In genomic region chrX:154365997-154366665, GRCh38 we compare ENCODE assay signal across 16 cellular contexts. TPM values are rescaled to one million over a fixed set of nuclear protein-coding genes. Genes with fewer than 3 reads are reported as not detected.
DNase-seq lines count a peak whose midpoint lies in the region; ATAC-seq, FAIRE-seq and TF ChIP-seq lines count a peak whose summit lies in the region.
"Had no signal": no experiment of that assay in that cellular context is flagged by ENCODE, and none has a peak within 500 bp of the region (broad histone marks: within the 10 kb centered on the region; RNA-seq: fewer than 3 reads in every experiment).

No MANE protein-coding gene starts in this region.

- no peak for TF ChIP-seq EP300 in K562 (IDR thresholded peaks at IDR 0.05; ENCODE audit: low read length)

- no TSS peak for BruUV-seq in K562 (replicated peaks; lab: Mats Ljungman, UMichigan)

- ATAC-seq in left cardiac atrium (no peak), K562 (no peak), GM21717 (IDR thresholded peaks at IDR 0.05; ENCODE audit: unreplicated experiment) (no peak)
- no peak for ATAC-seq in naive thymus-derived CD4-positive, alpha-beta T cell

- H3K9ac ChIP-seq in K562 (ENCODE audit: insufficient read depth in 1 of 2, low read depth in 2 of 2, low read length in 2 of 2): peak overlapping the region in 1 of 2 experiments; percentile 26; a peak in 1 of 4 replicates

- H3K9me1 ChIP-seq in K562 (ENCODE audit: control insufficient read depth, insufficient read depth, low read length): no peaks in the 10 kb centered on the region

- H3K4me3 Mint-ChIP-seq in naive thymus-derived CD4-positive, alpha-beta T cell: peak overlapping the region in 1 of 10 donors; percentile 41
- H3K4me3 Mint-ChIP-seq: activated naive CD8-positive, alpha-beta T cell treated with anti-CD3 and anti-CD28 coated beads, Interleukin-2, amount 10 ng/mL, durations not matched to agents 7 days and 5 days had no signal

- no peak overlapping the region for H3K4me2 ChIP-seq in K562 (ENCODE audit: insufficient read depth, low read length)

- H3K27ac ChIP-seq in left ventricle myocardium inferior (replicated peaks) (peak overlapping the region; percentile 95), K562 (ENCODE audit: extremely low read depth, low read depth, low read length) (no peak overlapping the region), urinary bladder (ENCODE audit: low read depth) (peak overlapping the region; percentile 68)
- peak overlapping the region; percentile 41 for H3K27ac ChIP-seq in naive thymus-derived CD4-positive, alpha-beta T cell (ENCODE audit: low read depth, low read length)

- H3K4me1 Mint-ChIP-seq in naive thymus-derived CD4-positive, alpha-beta T cell: peaks cover 0 to 22% (median 9%) of the 10 kb centered on the region in 7 donors

- H4K20me1 ChIP-seq in K562 (replicated peaks; ENCODE audit: control insufficient read depth, insufficient read depth, low read length): no peaks in the 10 kb centered on the region; the same call in 1 of the 2 replicates

- POLR2A ChIA-PET in K562 (lab: Yijun Ruan, JAX): interaction anchor here (0.7 to 1.2 kb wide), 3 partner anchors 9 to 17 kb away, joined by 3 to 4 read pairs (median 3); no protein-coding TSS in a partner anchor
- POLR2A ChIA-PET in naive thymus-derived CD4-positive, alpha-beta T cell (lab: Charles Lee): interaction anchor here (0.8 to 1.3 kb wide), 2 partner anchors 10 to 16 kb away, joined by 3 to 8 read pairs; no protein-coding TSS in a partner anchor

- TF ChIP-seq RAD21 in K562 (CRISPR knock-in tag; conservative IDR thresholded peaks at IDR 0.05 in 1 of 2, IDR thresholded peaks at IDR 0.05 in 1 of 2): no peak

- intact Hi-C loops in left ventricle myocardium inferior (cut with micrococcal nuclease): no loop called here
- intact Hi-C loops in left cardiac atrium (cut with DNase I): no loop called here
- intact Hi-C loops in K562 (cut with micrococcal nuclease): no loop called here
- intact Hi-C loops in naive thymus-derived CD4-positive, alpha-beta T cell (cut with micrococcal nuclease): no loop called here

- no peaks in the 10 kb centered on the region for H3K9me3 ChIP-seq in left ventricle myocardium inferior (replicated peaks)
- H3K9me3 ChIP-seq in K562 (replicated peaks; ENCODE audit: control insufficient read depth, insufficient read depth, low read depth, low read length): no peaks in the 10 kb centered on the region
- no peaks in the 10 kb centered on the region for H3K9me3 ChIP-seq in naive thymus-derived CD4-positive, alpha-beta T cell (ENCODE audit: control insufficient read depth in 2 of 3, low read length in 3 of 3)
- H3K9me3 ChIP-seq: HAP-1, tibial nerve had no signal

- no peak overlapping the region for H2AFZ ChIP-seq in K562 (ENCODE audit: low read depth, low read length)

- H3K9me3 Mint-ChIP-seq in naive thymus-derived CD4-positive, alpha-beta T cell: no peaks in the 10 kb centered on the region
- H3K9me3 Mint-ChIP-seq: activated naive CD8-positive, alpha-beta T cell treated with anti-CD3 and anti-CD28 coated beads, Interleukin-2, amount 10 ng/mL, durations not matched to agents 7 days and 5 days; dendritic cell treated with granulocyte-macrophage colony-stimulating factor and Interleukin-4, amounts not matched to agents 40 ng/mL and 50 ng/mL, for 4 days had no signal

- TF ChIP-seq CTCF in left ventricle myocardium inferior (IDR thresholded peaks at IDR 0.05; ENCODE audit: borderline replicate concordance): no peak
- TF ChIP-seq CTCF in K562 (IDR thresholded peaks at IDR 0.05 in 2 of 3, conservative IDR thresholded peaks at IDR 0.05 in 1 of 3; ENCODE audit: insufficient read depth in 2 of 3, low read depth in 1 of 3, low read length in 3 of 3): no peak

- no peak for FAIRE-seq in K562 (lab: Jason Lieb, UNC)
- FAIRE-seq: TTC549 had no signal

- H3K4me1 ChIP-seq in left ventricle myocardium inferior: peaks cover 51% of the 10 kb centered on the region
- peaks cover 10 to 61% of the 10 kb centered on the region in 2 experiments for H3K4me1 ChIP-seq in K562 (replicated peaks in 1 of 2; ENCODE audit: control insufficient read depth in 2 of 2, insufficient read depth in 2 of 2, low read length in 2 of 2)
- H3K4me1 ChIP-seq in naive thymus-derived CD4-positive, alpha-beta T cell (ENCODE audit: control insufficient read depth in 2 of 2, insufficient read depth in 2 of 2, low read length in 2 of 2): peaks cover 16 to 29% of the 10 kb centered on the region in 2 donors
- H3K4me1 ChIP-seq in urinary bladder (ENCODE audit: insufficient read depth): no peaks in the 10 kb centered on the region

- DNase-seq in left ventricle myocardium inferior (no peak), left cardiac atrium (no peak), K562 (ENCODE audit: extremely low read depth in 1 of 4, low spot score in 3 of 4) (no peak), kidney tubule cell (ENCODE audit: low spot score) (no peak), SW480 (ENCODE audit: low spot score) (no peak)
- no peak for DNase-seq in naive thymus-derived CD4-positive, alpha-beta T cell
- DNase-seq: activated naive CD8-positive, alpha-beta T cell treated with anti-CD3 and anti-CD28 coated beads, Interleukin-2, amount 10 ng/mL, durations not matched to agents 7 days and 5 days; islet precursor cell; MM.1S; SHP77 treated with DMSO at 0.1 percent for 48 hours had no signal

- peaks cover 61% of the 10 kb centered on the region for H3K79me2 ChIP-seq in K562 (ENCODE audit: control insufficient read depth, insufficient read depth, low read length)

- H3K36me3 Mint-ChIP-seq in naive thymus-derived CD4-positive, alpha-beta T cell: peaks cover 0 to 25% (median 0%) of the 10 kb centered on the region in 5 donors

- WGBS in K562 (ENCODE audit: insufficient coverage, low coverage, missing lambda C conversion rate): 95% methylated on average over 13 of the region's 32 CpGs
- WGBS in urinary bladder: 60% methylated on average over 32 of the region's 32 CpGs

- peaks cover 67% of the 10 kb centered on the region for H3K36me3 ChIP-seq in left ventricle myocardium inferior
- H3K36me3 ChIP-seq in K562 (ENCODE audit: control insufficient read depth, insufficient read depth, low read length): peaks cover 74% of the 10 kb centered on the region; the same call in 2 of the 3 replicates
- peaks cover 31 to 68% (median 36%) of the 10 kb centered on the region in 3 experiments for H3K36me3 ChIP-seq in naive thymus-derived CD4-positive, alpha-beta T cell (ENCODE audit: control insufficient read depth in 2 of 3, insufficient read depth in 3 of 3, low read length in 3 of 3)
- H3K36me3 ChIP-seq in urinary bladder (ENCODE audit: insufficient read depth): peaks cover 7% of the 10 kb centered on the region

- 0 out of 2 replicates have a peak, but pooled peaks have one; percentile 27 for TF ChIP-seq POLR2A in K562 (conservative IDR thresholded peaks at IDR 0.05)

- H3K4me3 ChIP-seq in left ventricle myocardium inferior (peak overlapping the region; percentile 87), K562 (no peak overlapping the region), urinary bladder (ENCODE audit: low read depth, low read length) (no peak overlapping the region)
- H3K4me3 ChIP-seq in naive thymus-derived CD4-positive, alpha-beta T cell (ENCODE audit: low read length): no peak overlapping the region
- H3K4me3 ChIP-seq: HAP-1, tibial nerve had no signal

- no peak overlapping the region for H3K27ac Mint-ChIP-seq in naive thymus-derived CD4-positive, alpha-beta T cell
- H3K27ac Mint-ChIP-seq: activated naive CD8-positive, alpha-beta T cell treated with anti-CD3 and anti-CD28 coated beads, Interleukin-2, amount 10 ng/mL, durations not matched to agents 7 days and 5 days had no signal

- in situ Hi-C loops in K562 (cut with MboI): no loop called here

- CTCF ChIA-PET in K562 (lab: Yijun Ruan, JAX; ENCODE audit: low intra/inter-chr PET ratio): no interaction called here
- CTCF ChIA-PET in naive thymus-derived CD4-positive, alpha-beta T cell (lab: Charles Lee): no interaction called here

- H3K27me3 Mint-ChIP-seq in naive thymus-derived CD4-positive, alpha-beta T cell: no peaks in the 10 kb centered on the region
- H3K27me3 Mint-ChIP-seq: activated naive CD8-positive, alpha-beta T cell treated with anti-CD3 and anti-CD28 coated beads, Interleukin-2, amount 10 ng/mL, durations not matched to agents 7 days and 5 days; dendritic cell treated with granulocyte-macrophage colony-stimulating factor and Interleukin-4, amounts not matched to agents 40 ng/mL and 50 ng/mL, for 4 days had no signal

- H3K27me3 ChIP-seq in left ventricle myocardium inferior (ENCODE audit: low read depth): no peaks in the 10 kb centered on the region
- H3K27me3 ChIP-seq in K562 (ENCODE audit: control insufficient read depth in 2 of 2, insufficient read depth in 2 of 2, low read length in 2 of 2): no peaks in the 10 kb centered on the region
- no peaks in the 10 kb centered on the region for H3K27me3 ChIP-seq in naive thymus-derived CD4-positive, alpha-beta T cell (ENCODE audit: control insufficient read depth in 2 of 2, insufficient read depth in 2 of 2, low read length in 2 of 2)
- H3K27me3 ChIP-seq: tibial nerve had no signal

RNA-seq across cellular contexts. Expression of gene FLNA, which starts 8.3 kb away (rescaled TPM):
- total RNA-seq in left ventricle myocardium inferior (225 TPM), left cardiac atrium (100 to 1,000 TPM; 406 to 476 TPM), K562 (2014; rRNA removed) (554 and 803 TPM in 2 replicates), K562 (2014; rRNA removed; fragmentation: Illumina TruSeq; extraction: Trizol) (72.2 and 110 TPM in 2 replicates), K562 (2015; rRNA removed; fragmentation: Illumina TruSeq; extraction: Trizol) (135 and 162 TPM in 2 replicates), K562 (2021) (672 and 735 TPM in 2 replicates), urinary bladder (1,306 TPM)
- total RNA-seq in K562 (2011; cell fraction: chromatin; rRNA removed; ENCODE audit: low replicate concordance): 432 and 1,364 TPM in 2 replicates
- 816 and 818 TPM in 2 replicates for total RNA-seq in K562 (2011; cell fraction: nucleolus; rRNA removed)
- 362 and 459 TPM in 2 replicates for total RNA-seq in K562 (2011; cell fraction: nucleoplasm; rRNA removed)
- polyA plus RNA-seq in K562 (2011; rRNA removed) (86.6 and 165 TPM in 2 replicates), K562 (2014; fragmentation: Illumina TruSeq; extraction: Trizol) (329 and 438 TPM in 2 replicates), K562 (2014; fragmentation: Nextera tagmentation; extraction: Ambion mirVana) (1 to 10 TPM; 6.2 to 6.8 TPM), K562 (2014; rRNA removed) (226 and 245 TPM in 2 replicates), urinary bladder (6,054 TPM)
- 122 and 183 TPM in 2 replicates for polyA plus RNA-seq in K562 (2011; cell fraction: cytosol; rRNA removed)
- polyA plus RNA-seq in K562 (2011; cell fraction: nucleus; rRNA removed): 624 and 751 TPM in 2 replicates
- 392 and 593 TPM in 2 replicates for polyA plus RNA-seq in K562 (2012)
- polyA minus RNA-seq in K562 (2011; rRNA and poly(A)+ RNA removed): 249 and 291 TPM in 2 replicates
- polyA minus RNA-seq in K562 (2011; cell fraction: cytosol; rRNA and poly(A)+ RNA removed): 522 and 767 TPM in 2 replicates
- polyA minus RNA-seq in K562 (2011; cell fraction: nucleus; rRNA and poly(A)+ RNA removed): 248 and 324 TPM in 2 replicates
- 1,000 to 10,000 TPM in 2 of 5 experiments, 100 to 1,000 TPM in 3; 440 to 1,423 (median 604) TPM for total RNA-seq in naive thymus-derived CD4-positive, alpha-beta T cell
- 100 to 1,000 TPM in 1 of 2 donors, 10 to 100 TPM in 1; 96.0 to 333 TPM for polyA plus RNA-seq in naive thymus-derived CD4-positive, alpha-beta T cell

RNA-seq across cellular contexts. Expression of gene EMD, which starts 13.0 kb away (rescaled TPM):
- total RNA-seq in left ventricle myocardium inferior (55.6 TPM), left cardiac atrium (10 to 100 TPM; 54.5 to 70.9 TPM), K562 (2014; rRNA removed) (32.9 and 36.2 TPM in 2 replicates), K562 (2014; rRNA removed; fragmentation: Illumina TruSeq; extraction: Trizol) (37.5 and 38.3 TPM in 2 replicates), K562 (2015; rRNA removed; fragmentation: Illumina TruSeq; extraction: Trizol) (61.9 and 67.8 TPM in 2 replicates), K562 (2021) (124 and 135 TPM in 2 replicates), urinary bladder (25.9 TPM)
- total RNA-seq in K562 (2011; cell fraction: chromatin; rRNA removed; ENCODE audit: low replicate concordance): 41.8 and 93.2 TPM in 2 replicates
- total RNA-seq in K562 (2011; cell fraction: nucleolus; rRNA removed): 88.9 and 97.4 TPM in 2 replicates
- total RNA-seq in K562 (2011; cell fraction: nucleoplasm; rRNA removed): 70.5 and 73.6 TPM in 2 replicates
- polyA plus RNA-seq in K562 (2011; rRNA removed) (77.4 and 81.2 TPM in 2 replicates), K562 (2014; fragmentation: Illumina TruSeq; extraction: Trizol) (177 and 206 TPM in 2 replicates), K562 (2014; fragmentation: Nextera tagmentation; extraction: Ambion mirVana) (1 to 10 TPM; 2.3 to 3.1 TPM), K562 (2014; rRNA removed) (86.7 and 110 TPM in 2 replicates), urinary bladder (138 TPM)
- polyA plus RNA-seq in K562 (2011; cell fraction: cytosol; rRNA removed): 100.0 and 121 TPM in 2 replicates
- polyA plus RNA-seq in K562 (2011; cell fraction: nucleus; rRNA removed): 238 and 242 TPM in 2 replicates
- polyA plus RNA-seq in K562 (2012): 125 and 134 TPM in 2 replicates
- polyA minus RNA-seq in K562 (2011; rRNA and poly(A)+ RNA removed): 24.0 and 43.3 TPM in 2 replicates
- polyA minus RNA-seq in K562 (2011; cell fraction: cytosol; rRNA and poly(A)+ RNA removed): 51.3 and 57.9 TPM in 2 replicates
- polyA minus RNA-seq in K562 (2011; cell fraction: nucleus; rRNA and poly(A)+ RNA removed): 28.5 and 40.8 TPM in 2 replicates
- total RNA-seq in naive thymus-derived CD4-positive, alpha-beta T cell: 100 to 1,000 TPM in 2 of 5 experiments, 10 to 100 TPM in 3; 53.5 to 141 (median 89.9) TPM
- polyA plus RNA-seq in naive thymus-derived CD4-positive, alpha-beta T cell: 10 to 100 TPM; 31.5 to 34.6 TPM

RNA-seq across cellular contexts. Expression of gene RPL10, which starts 32.0 kb away (rescaled TPM):
- 1,850 TPM for total RNA-seq in left ventricle myocardium inferior
- 1,000 to 10,000 TPM; 2,090 to 2,230 TPM for total RNA-seq in left cardiac atrium
- total RNA-seq in K562 (2011; cell fraction: chromatin; rRNA removed; ENCODE audit: low replicate concordance): 652 and 1,355 TPM in 2 replicates
- total RNA-seq in K562 (2011; cell fraction: nucleolus; rRNA removed): 1,356 and 1,561 TPM in 2 replicates
- 1,670 and 2,786 TPM in 2 replicates for total RNA-seq in K562 (2011; cell fraction: nucleoplasm; rRNA removed)
- 4,111 and 4,705 TPM in 2 replicates for total RNA-seq in K562 (2014; rRNA removed)
- 3,682 and 4,010 TPM in 2 replicates for total RNA-seq in K562 (2014; rRNA removed; fragmentation: Illumina TruSeq; extraction: Trizol)
- total RNA-seq in K562 (2015; rRNA removed; fragmentation: Illumina TruSeq; extraction: Trizol): 3,735 and 3,774 TPM in 2 replicates
- 4,299 and 4,408 TPM in 2 replicates for total RNA-seq in K562 (2021)
- polyA plus RNA-seq in K562 (2011; rRNA removed): 5,297 and 6,545 TPM in 2 replicates
- polyA plus RNA-seq in K562 (2011; cell fraction: cytosol; rRNA removed): 7,052 and 10,074 TPM in 2 replicates
- 3,562 and 5,028 TPM in 2 replicates for polyA plus RNA-seq in K562 (2011; cell fraction: nucleus; rRNA removed)
- polyA plus RNA-seq in K562 (2012): 5,208 and 8,851 TPM in 2 replicates
- polyA plus RNA-seq in K562 (2014; fragmentation: Illumina TruSeq; extraction: Trizol): 6,119 and 7,432 TPM in 2 replicates
- 1,000 to 10,000 TPM; 5,014 to 7,600 TPM for polyA plus RNA-seq in K562 (2014; fragmentation: Nextera tagmentation; extraction: Ambion mirVana)
- 6,193 and 7,323 TPM in 2 replicates for polyA plus RNA-seq in K562 (2014; rRNA removed)
- polyA minus RNA-seq in K562 (2011; rRNA and poly(A)+ RNA removed): 1,451 and 1,523 TPM in 2 replicates
- polyA minus RNA-seq in K562 (2011; cell fraction: cytosol; rRNA and poly(A)+ RNA removed): 1,578 and 1,804 TPM in 2 replicates
- polyA minus RNA-seq in K562 (2011; cell fraction: nucleus; rRNA and poly(A)+ RNA removed): 368 and 622 TPM in 2 replicates
- 1,000 to 10,000 TPM; 2,926 to 5,130 (median 5,063) TPM for total RNA-seq in naive thymus-derived CD4-positive, alpha-beta T cell
- polyA plus RNA-seq in naive thymus-derived CD4-positive, alpha-beta T cell: 1,000 to 10,000 TPM; 6,302 to 7,439 TPM
- 3,691 TPM for total RNA-seq in urinary bladder
- 5,631 TPM for polyA plus RNA-seq in urinary bladder

RNA-seq across cellular contexts. Expression of gene DNASE1L1, which starts 42.9 kb away (rescaled TPM):
- total RNA-seq in left ventricle myocardium inferior (56.3 TPM), left cardiac atrium (10 to 100 TPM; 41.9 to 42.8 TPM), K562 (2014; rRNA removed) (12.4 and 16.4 TPM in 2 replicates), K562 (2014; rRNA removed; fragmentation: Illumina TruSeq; extraction: Trizol) (5.7 and 5.9 TPM in 2 replicates), K562 (2015; rRNA removed; fragmentation: Illumina TruSeq; extraction: Trizol) (4.9 and 5.5 TPM in 2 replicates), K562 (2021) (10.9 and 11.2 TPM in 2 replicates), urinary bladder (11.9 TPM)
- total RNA-seq in K562 (2011; cell fraction: chromatin; rRNA removed; ENCODE audit: low replicate concordance): 14.4 and 29.9 TPM in 2 replicates
- total RNA-seq in K562 (2011; cell fraction: nucleolus; rRNA removed): 32.4 and 37.9 TPM in 2 replicates
- 24.0 and 27.8 TPM in 2 replicates for total RNA-seq in K562 (2011; cell fraction: nucleoplasm; rRNA removed)
- polyA plus RNA-seq in K562 (2011; rRNA removed) (12.6 and 14.8 TPM in 2 replicates), K562 (2014; fragmentation: Illumina TruSeq; extraction: Trizol) (7.9 and 12.9 TPM in 2 replicates), K562 (2014; fragmentation: Nextera tagmentation; extraction: Ambion mirVana) (under 1 TPM; 0.73 to 0.74 TPM), K562 (2014; rRNA removed) (11.6 and 16.4 TPM in 2 replicates), urinary bladder (22.3 TPM)
- 18.6 and 34.4 TPM in 2 replicates for polyA plus RNA-seq in K562 (2011; cell fraction: cytosol; rRNA removed)
- polyA plus RNA-seq in K562 (2011; cell fraction: nucleus; rRNA removed): 18.8 and 31.1 TPM in 2 replicates
- 14.5 and 24.0 TPM in 2 replicates for polyA plus RNA-seq in K562 (2012)
- 5.2 and 6.9 TPM in 2 replicates for polyA minus RNA-seq in K562 (2011; rRNA and poly(A)+ RNA removed)
- 8.1 and 9.3 TPM in 2 replicates for polyA minus RNA-seq in K562 (2011; cell fraction: cytosol; rRNA and poly(A)+ RNA removed)
- 4.7 and 6.1 TPM in 2 replicates for polyA minus RNA-seq in K562 (2011; cell fraction: nucleus; rRNA and poly(A)+ RNA removed)
- total RNA-seq in naive thymus-derived CD4-positive, alpha-beta T cell: 10 to 100 TPM; 18.4 to 31.1 (median 21.7) TPM
- 10 to 100 TPM; 11.1 to 19.6 TPM for polyA plus RNA-seq in naive thymus-derived CD4-positive, alpha-beta T cell

RNA-seq across cellular contexts. Expression of gene TAFAZZIN, which starts 45.2 kb away (rescaled TPM):
- total RNA-seq in left ventricle myocardium inferior: 39.8 TPM
- 10 to 100 TPM; 36.6 to 41.2 TPM for total RNA-seq in left cardiac atrium
- 68.1 and 155 TPM in 2 replicates for total RNA-seq in K562 (2011; cell fraction: chromatin; rRNA removed; ENCODE audit: low replicate concordance)
- 126 and 130 TPM in 2 replicates for total RNA-seq in K562 (2011; cell fraction: nucleolus; rRNA removed)
- total RNA-seq in K562 (2011; cell fraction: nucleoplasm; rRNA removed): 84.5 and 90.6 TPM in 2 replicates
- 20.2 and 33.7 TPM in 2 replicates for total RNA-seq in K562 (2014; rRNA removed)
- total RNA-seq in K562 (2014; rRNA removed; fragmentation: Illumina TruSeq; extraction: Trizol): 10.7 and 11.3 TPM in 2 replicates
- total RNA-seq in K562 (2015; rRNA removed; fragmentation: Illumina TruSeq; extraction: Trizol): 15.6 and 17.1 TPM in 2 replicates
- 29.6 and 32.2 TPM in 2 replicates for total RNA-seq in K562 (2021)
- 24.0 and 39.6 TPM in 2 replicates for polyA plus RNA-seq in K562 (2011; rRNA removed)
- 24.2 and 26.2 TPM in 2 replicates for polyA plus RNA-seq in K562 (2011; cell fraction: cytosol; rRNA removed)
- polyA plus RNA-seq in K562 (2011; cell fraction: nucleus; rRNA removed): 415 and 432 TPM in 2 replicates
- polyA plus RNA-seq in K562 (2012): 21.3 and 52.8 TPM in 2 replicates
- 20.2 and 25.0 TPM in 2 replicates for polyA plus RNA-seq in K562 (2014; fragmentation: Illumina TruSeq; extraction: Trizol)
- polyA plus RNA-seq in K562 (2014; fragmentation: Nextera tagmentation; extraction: Ambion mirVana): under 1 TPM; 0.49 to 0.64 TPM
- 33.6 and 40.7 TPM in 2 replicates for polyA plus RNA-seq in K562 (2014; rRNA removed)
- 7.7 and 17.0 TPM in 2 replicates for polyA minus RNA-seq in K562 (2011; rRNA and poly(A)+ RNA removed)
- 8.3 and 13.7 TPM in 2 replicates for polyA minus RNA-seq in K562 (2011; cell fraction: cytosol; rRNA and poly(A)+ RNA removed)
- polyA minus RNA-seq in K562 (2011; cell fraction: nucleus; rRNA and poly(A)+ RNA removed): 45.6 and 52.2 TPM in 2 replicates
- 100 to 1,000 TPM in 3 of 5 experiments, 10 to 100 TPM in 2; 90.9 to 130 (median 108) TPM for total RNA-seq in naive thymus-derived CD4-positive, alpha-beta T cell
- polyA plus RNA-seq in naive thymus-derived CD4-positive, alpha-beta T cell: 10 to 100 TPM; 40.4 to 46.4 TPM
- total RNA-seq in urinary bladder: 13.4 TPM
- polyA plus RNA-seq in urinary bladder: 33.4 TPM
